13 cellular contexts compared by ENCODE assay signal in genomic region chr12:100567945-100568344, GRCh38.
DNase-seq lines count a peak whose midpoint lies in the region; ATAC-seq and TF ChIP-seq lines count a peak whose summit lies in the region.
"Had no signal": no experiment of that assay in that cellular context is flagged by ENCODE, and none has a peak within 500 bp of the region (broad histone marks: within the 10 kb centered on the region; RNA-seq: fewer than 3 reads in every experiment).

No MANE protein-coding gene starts in this region.

- no peak for TF ChIP-seq CTCF in GM20000 (IDR thresholded peaks at IDR 0.05; ENCODE audit: extremely low read depth, missing control alignments)

- intact Hi-C loops in dendritic cell treated with granulocyte-macrophage colony-stimulating factor and Interleukin-4, amounts not matched to agents 40 ng/mL and 50 ng/mL, for 4 days (cut with micrococcal nuclease): loop anchor here (5.0 kb wide), 1 partner anchor 39 kb away; no protein-coding TSS in a partner anchor
- intact Hi-C loops in posterior cingulate gyrus (cut with DNase I): no loop called here

- H3K9me3 Mint-ChIP-seq in dendritic cell treated with granulocyte-macrophage colony-stimulating factor and Interleukin-4, amounts not matched to agents 40 ng/mL and 50 ng/mL, for 4 days: no peaks in the 10 kb centered on the region
- H3K9me3 Mint-ChIP-seq: CD4-positive, CD25-positive, alpha-beta regulatory T cell had no signal

- no peaks in the 10 kb centered on the region for H3K36me3 Mint-ChIP-seq in dendritic cell treated with granulocyte-macrophage colony-stimulating factor and Interleukin-4, amounts not matched to agents 40 ng/mL and 50 ng/mL, for 4 days (ENCODE audit: low read depth)
- H3K36me3 Mint-ChIP-seq: CD4-positive, CD25-positive, alpha-beta regulatory T cell had no signal

- no peaks in the 10 kb centered on the region for H3K27me3 Mint-ChIP-seq in dendritic cell treated with granulocyte-macrophage colony-stimulating factor and Interleukin-4, amounts not matched to agents 40 ng/mL and 50 ng/mL, for 4 days

- ATAC-seq in GM19025 (IDR thresholded peaks at IDR 0.05; ENCODE audit: low read depth, unreplicated experiment): peak; percentile 16
- ATAC-seq in GM21619 (IDR thresholded peaks at IDR 0.05; ENCODE audit: unreplicated experiment): peak; percentile 23
- peak; percentile 7 for ATAC-seq in HG03064 (IDR thresholded peaks at IDR 0.05; ENCODE audit: low read depth, unreplicated experiment)

- DNase-seq in posterior cingulate gyrus (no peak), GM20000 (ENCODE audit: low spot score) (no peak), OCI-M2 (lab: John Stamatoyannopoulos, UW; ENCODE audit: unreplicated experiment) (no peak)
- DNase-seq: activated naive CD4-positive, alpha-beta T cell treated with Interleukin-2 at 50 U/mL for 16 hours; CD4-positive, CD25-positive, alpha-beta regulatory T cell; effector memory CD4-positive, alpha-beta T cell; NCI-H2081 treated with DMSO at 0.1 percent for 48 hours; NK-92 treated with Interleukin-12 subunit alpha and Interleukin-12 subunit beta, amount 100 ng/mL, for 24 hours; spleen had no signal

- H3K27ac Mint-ChIP-seq in dendritic cell treated with granulocyte-macrophage colony-stimulating factor and Interleukin-4, amounts not matched to agents 40 ng/mL and 50 ng/mL, for 4 days: peak overlapping the region; percentile 84
- H3K27ac Mint-ChIP-seq: CD4-positive, CD25-positive, alpha-beta regulatory T cell had no signal

- H3K4me1 Mint-ChIP-seq in dendritic cell treated with granulocyte-macrophage colony-stimulating factor and Interleukin-4, amounts not matched to agents 40 ng/mL and 50 ng/mL, for 4 days (ENCODE audit: low read depth): peaks cover 69% of the 10 kb centered on the region

- no peak overlapping the region for H3K4me3 Mint-ChIP-seq in dendritic cell treated with granulocyte-macrophage colony-stimulating factor and Interleukin-4, amounts not matched to agents 40 ng/mL and 50 ng/mL, for 4 days
